In genomic region chr1:54813479-54814147, GRCh38 we compare ENCODE assay signal across 18 cellular contexts. TPM values are rescaled to one million over a fixed set of nuclear protein-coding genes. Genes with fewer than 3 reads are reported as not detected.
DNase-seq lines count a peak whose midpoint lies in the region; ATAC-seq and TF ChIP-seq lines count a peak whose summit lies in the region.
"Had no signal": no experiment of that assay in that cellular context is flagged by ENCODE, and none has a peak within 500 bp of the region (broad histone marks: within the 10 kb centered on the region; RNA-seq: fewer than 3 reads in every experiment).

No MANE protein-coding gene starts in this region.

- H3K4me3 ChIP-seq in A673 (ENCODE audit: low read depth, low read length, poor library complexity, severe bottlenecking): no peak overlapping the region
- no peak overlapping the region for H3K4me3 ChIP-seq in coronary artery
- H3K4me3 ChIP-seq in mucosa of rectum (ENCODE audit: low read length in 2 of 2): peak overlapping the region in 1 of 2 donors; percentile 26
- H3K4me3 ChIP-seq: gastrocnemius medialis, GM23248, K562 had no signal

- H3K27me3 Mint-ChIP-seq in T-helper 17 cell: peaks cover 6% of the 10 kb centered on the region

- intact Hi-C loops in A673 (cut with micrococcal nuclease; ENCODE audit: unreplicated experiment): no loop called here
- intact Hi-C loops in posterior cingulate gyrus (cut with DNase I): loop anchor here (10.0 kb wide), 1 partner anchor 739 kb away; no protein-coding TSS in a partner anchor

- peaks cover 14% of the 10 kb centered on the region for H3K4me1 Mint-ChIP-seq in T-helper 17 cell

- no peaks in the 10 kb centered on the region for H3K9me3 ChIP-seq in A673 (ENCODE audit: low read depth, low read length, poor library complexity, severe bottlenecking)
- no peaks in the 10 kb centered on the region for H3K9me3 ChIP-seq in mucosa of rectum (ENCODE audit: control insufficient read depth in 2 of 2, low read length in 2 of 2)
- no peaks in the 10 kb centered on the region for H3K9me3 ChIP-seq in T-helper 17 cell (ENCODE audit: control insufficient read depth, low read length, poor library complexity, severe bottlenecking)
- H3K9me3 ChIP-seq: gastrocnemius medialis had no signal

- H3K27ac ChIP-seq in A673 (ENCODE audit: low read depth, low read length, poor library complexity, severe bottlenecking): no peak overlapping the region
- no peak overlapping the region for H3K27ac ChIP-seq in coronary artery
- H3K27ac ChIP-seq in mucosa of rectum (ENCODE audit: low read depth in 2 of 2, low read length in 2 of 2): peak overlapping the region; percentile 52 to 84
- H3K27ac ChIP-seq: gastrocnemius medialis, GM23248 had no signal

- H3K36me3 ChIP-seq in A673 (ENCODE audit: insufficient read depth, low read length, poor library complexity, severe bottlenecking) (no peaks in the 10 kb centered on the region), mucosa of rectum (ENCODE audit: control insufficient read depth in 2 of 2, insufficient read depth in 2 of 2, low read length in 2 of 2) (no peaks in the 10 kb centered on the region)
- H3K36me3 ChIP-seq: gastrocnemius medialis had no signal

- no peak for TF ChIP-seq CTCF in A673 (conservative IDR thresholded peaks at IDR 0.05; ENCODE audit: low read depth, low read length)
- no peak for TF ChIP-seq CTCF in coronary artery (IDR thresholded peaks at IDR 0.05)

- H3K27me3 ChIP-seq in A673 (replicated peaks; ENCODE audit: insufficient read depth, low read depth, low read length, poor library complexity): no peaks in the 10 kb centered on the region
- H3K27me3 ChIP-seq in mucosa of rectum (ENCODE audit: control insufficient read depth in 2 of 2, insufficient read depth in 2 of 2, low read length in 2 of 2): no peaks in the 10 kb centered on the region
- H3K27me3 ChIP-seq: gastrocnemius medialis had no signal

- DNase-seq in A673 (ENCODE audit: low spot score): peak; percentile 23
- peak; percentile 29 for DNase-seq in coronary artery (ENCODE audit: low spot score)
- no peak for DNase-seq in hepatic stellate cell (ENCODE audit: low spot score)
- DNase-seq in T-helper 17 cell: no peak
- DNase-seq in posterior cingulate gyrus: no peak
- DNase-seq in 8988T: no peak
- DNase-seq: activated CD4-positive, CD25-positive, alpha-beta regulatory T cell; activated T-cell treated with anti-CD3 and anti-CD28 coated beads, Interleukin-2, amount 50 U/mL, for 1 hour; central memory CD4-positive, alpha-beta T cell; gastrocnemius medialis; GM23248; kidney; NCI-H1048; NCI-H774 had no signal

- peak; percentile 19 for ATAC-seq in GM21390 (IDR thresholded peaks at IDR 0.05; ENCODE audit: unreplicated experiment)
- ATAC-seq in T-helper 17 cell: no peak
- ATAC-seq: gastrocnemius medialis, K562 had no signal

- no peak overlapping the region for H3K27ac Mint-ChIP-seq in T-helper 17 cell

- no peak overlapping the region for H3K4me3 Mint-ChIP-seq in T-helper 17 cell

- H3K36me3 Mint-ChIP-seq in T-helper 17 cell (ENCODE audit: low read depth): no peaks in the 10 kb centered on the region

- CTCF ChIA-PET in A673 (lab: Charles Lee): no interaction called here

- H3K9ac ChIP-seq in mucosa of rectum (ENCODE audit: low read depth in 1 of 2, low read length in 2 of 2): no peak overlapping the region
- H3K9ac ChIP-seq: GM23248 had no signal

- POLR2A ChIA-PET in A673 (lab: Charles Lee; ENCODE audit: low non-redundant PET): no interaction called here

- H3K4me1 ChIP-seq in A673 (ENCODE audit: insufficient read depth, low read length, poor library complexity, severe bottlenecking) (peaks cover 9% of the 10 kb centered on the region), mucosa of rectum (ENCODE audit: control insufficient read depth in 2 of 2, insufficient read depth in 2 of 2, low read length in 2 of 2) (peaks cover 33 to 35% of the 10 kb centered on the region in 2 donors)
- H3K4me1 ChIP-seq: gastrocnemius medialis had no signal

- no TSS peak for BruUV-seq in A673 (replicated peaks; lab: Mats Ljungman, UMichigan)

RNA-seq across cellular contexts. Expression of gene TTC22, which starts 12.5 kb away (rescaled TPM):
- total RNA-seq in A673 (2021) (not detected in 2 replicates), T-helper 17 cell (10 to 100 TPM; 10.4 to 11.2 TPM)
- total RNA-seq: GM23248, K562, pulmonary artery endothelial cell had no signal

RNA-seq across cellular contexts. Expression of gene PARS2, which starts 49.3 kb away (rescaled TPM):
- total RNA-seq in A673 (2021) (6.9 and 7.0 TPM in 2 replicates), T-helper 17 cell (under 1 TPM; 0.37 to 0.80 TPM)

Comparison
In these comparisons a context has a peak if more than half of its experiments do, and no peak if none do; other contexts are left out.
1. DNase-seq: peak in A673 (single experiment) and coronary artery (single experiment); none in hepatic stellate cell (single experiment), T-helper 17 cell (0 of 3), posterior cingulate gyrus (0 of 10) and 8988T (single experiment).
2. H3K27ac ChIP-seq: peak in mucosa of rectum (2 of 2); none in A673 (single experiment) and coronary artery (0 of 2).
3. RNA of gene TTC22, which starts 12.5 kb away (total RNA-seq): 10.4 to 11.2 TPM in T-helper 17 cell; not detected in A673; every median in the first group is over 10 times any median in the second.